In genomic region chrX:13937370-13938052, GRCh38 we compare ENCODE assay signal across 1 cellular context.
TF ChIP-seq lines count a peak whose summit lies in the region.

No MANE protein-coding gene starts in this region.

TF ChIP-seq in HepG2, 621 proteins besides CTCF, POLR2A, EP300 and RAD21 (continued from another document):
- TF ChIP-seq ZHX2 (IDR thresholded peaks at IDR 0.05; ENCODE audit: low read depth) (no peak), ZHX2 (CRISPR knock-in tag; IDR thresholded peaks at IDR 0.05; ENCODE audit: borderline replicate concordance) (no peak), ZNF326 (CRISPR knock-in tag; IDR thresholded peaks at IDR 0.05; ENCODE audit: borderline replicate concordance) (no peak)
TF ChIP-seq in HepG2: peak in this region for 1.
